Comparison of ENCODE assay signal across 1 cellular context in genomic region chr18:36499938-36500337, GRCh38.
TF ChIP-seq lines count a peak whose summit lies in the region.

No MANE protein-coding gene starts in this region.

TF ChIP-seq in GM12878, 131 proteins besides CTCF, POLR2A, EP300 and RAD21 (continued from another document and continues in another):
- peak; percentile 38; the same call in 1 of the 2 replicates for TF ChIP-seq ZNF687 (IDR thresholded peaks at IDR 0.05)
- TF ChIP-seq STAT3 (IDR thresholded peaks at IDR 0.05; ENCODE audit: low read depth, low read length) = no peak
- TF ChIP-seq IRF5 (IDR thresholded peaks at IDR 0.05; ENCODE audit: borderline replicate concordance) = no peak
- TF ChIP-seq FOS (IDR thresholded peaks at IDR 0.05; ENCODE audit: borderline replicate concordance, extremely low read depth, insufficient read length) = no peak
- TF ChIP-seq POU2F2 (IDR thresholded peaks at IDR 0.05; ENCODE audit: borderline replicate concordance, low read depth, low read length) = peak; percentile 52; the same call in 1 of the 3 replicates
- TF ChIP-seq MLLT1 (IDR thresholded peaks at IDR 0.05) = peak; percentile 69
- no peak for TF ChIP-seq KLF5 (IDR thresholded peaks at IDR 0.05; ENCODE audit: partially characterized antibody)
- TF ChIP-seq FOXM1 (IDR thresholded peaks at IDR 0.05; ENCODE audit: low read depth, low read length) = peak; percentile 18; the same call in 1 of the 2 replicates
- peak; percentile 54; the same call in 1 of the 2 replicates for TF ChIP-seq TCF7 (IDR thresholded peaks at IDR 0.05; ENCODE audit: borderline replicate concordance)
- TF ChIP-seq SKIL (IDR thresholded peaks at IDR 0.05; ENCODE audit: low read depth, poor library complexity, severe bottlenecking) = peak; percentile 51
- TF ChIP-seq MEF2A (IDR thresholded peaks at IDR 0.05; ENCODE audit: insufficient read depth, low read depth, low read length) = 0 out of 2 replicates have a peak, but pooled peaks have one; percentile 5
- TF ChIP-seq ETV6 (conservative IDR thresholded peaks at IDR 0.05 in 1 of 2, IDR thresholded peaks at IDR 0.05 in 1 of 2; ENCODE audit: borderline replicate concordance in 1 of 2, low read depth in 1 of 2) = peak in 1 of 2 experiments; percentile 39; a peak in 1 of 4 replicates
- no peak for TF ChIP-seq HDAC6 (IDR thresholded peaks at IDR 0.05; ENCODE audit: unreplicated experiment)
- TF ChIP-seq USF1 (IDR thresholded peaks at IDR 0.05; ENCODE audit: borderline replicate concordance, extremely low read length, insufficient read depth, low read depth, low read length) = no peak
- TF ChIP-seq JUNB (IDR thresholded peaks at IDR 0.05) = peak; percentile 55
- TF ChIP-seq TBL1XR1 (IDR thresholded peaks at IDR 0.05; ENCODE audit: low read depth, low read length) = no peak
- TF ChIP-seq CBX3 (IDR thresholded peaks at IDR 0.05; ENCODE audit: borderline replicate concordance, low read depth) = no peak
- peak; percentile 1; the same call in 1 of the 2 replicates for TF ChIP-seq SMC3 (IDR thresholded peaks at IDR 0.05; ENCODE audit: borderline replicate concordance, low read length)
- peak; percentile 96 for TF ChIP-seq ATF7 (IDR thresholded peaks at IDR 0.05; ENCODE audit: low read depth)
- no peak for TF ChIP-seq HCFC1 (IDR thresholded peaks at IDR 0.05; ENCODE audit: low read length)
- peak; percentile 72 for TF ChIP-seq DPF2 (IDR thresholded peaks at IDR 0.05)
- peak; percentile 57; the same call in 1 of the 2 replicates for TF ChIP-seq NBN (IDR thresholded peaks at IDR 0.05)
- TF ChIP-seq IKZF2 (IDR thresholded peaks at IDR 0.05) = peak; percentile 82 to 85
- TF ChIP-seq IRF3 (IDR thresholded peaks at IDR 0.05) = no peak
- TF ChIP-seq SREBF1 (IDR thresholded peaks at IDR 0.05; ENCODE audit: low read length) = no peak
- peak; percentile 51; the same call in 1 of the 2 replicates for TF ChIP-seq CREB1 (IDR thresholded peaks at IDR 0.05; ENCODE audit: low read depth)
- TF ChIP-seq BCL3 (IDR thresholded peaks at IDR 0.05; ENCODE audit: borderline replicate concordance, insufficient read depth, low read depth, low read length, poor library complexity, severe bottlenecking) = no peak
- no peak for TF ChIP-seq MXI1 (IDR thresholded peaks at IDR 0.05; ENCODE audit: low read depth, low read length)
- TF ChIP-seq GABPA (IDR thresholded peaks at IDR 0.05; ENCODE audit: low read depth) = peak; percentile 32; the same call in 1 of the 2 replicates
- TF ChIP-seq CBFB (IDR thresholded peaks at IDR 0.05; ENCODE audit: low read depth) = peak; percentile 82
- TF ChIP-seq BHLHE40 (IDR thresholded peaks at IDR 0.05; ENCODE audit: borderline replicate concordance in 1 of 2, low read depth in 2 of 2, low read length in 1 of 2) = peak; percentile 49 to 61; a peak in 2 of 4 replicates
- no peak for TF ChIP-seq REST (IDR thresholded peaks at IDR 0.05; ENCODE audit: low read depth, low read length)
- TF ChIP-seq BCL11A (IDR thresholded peaks at IDR 0.05; ENCODE audit: low read depth, low read length) = peak; percentile 68; the same call in 1 of the 2 replicates
- no peak for TF ChIP-seq RELA (IDR thresholded peaks at IDR 0.05; ENCODE audit: borderline replicate concordance, partially characterized antibody)
- TF ChIP-seq ZBTB4 (CRISPR knock-in tag; IDR thresholded peaks at IDR 0.05) = no peak
- peak; percentile 65 for TF ChIP-seq ZNF24 (IDR thresholded peaks at IDR 0.05)
